ENCODE assay signal across 8 cellular contexts in genomic region chr12:49264873-49265792, GRCh38. TPM values are rescaled to one million over a fixed set of nuclear protein-coding genes. Genes with fewer than 3 reads are reported as not detected.
DNase-seq lines count a peak whose midpoint lies in the region; ATAC-seq and TF ChIP-seq lines count a peak whose summit lies in the region.

Gene TUBA1C, plus strand, starts transcription at chr12:49265082. Its CDS starts 100 bp downstream, at chr12:49265182.

- intact Hi-C loops in Calu3 (cut with micrococcal nuclease; ENCODE audit: unreplicated experiment): no loop called here

- H3K4me3 Mint-ChIP-seq in Calu3 (ENCODE audit: low read depth, unreplicated experiment): peak within 1 kb of the TSS; percentile 76

- H3K9me3 Mint-ChIP-seq in Calu3 (ENCODE audit: low read depth, unreplicated experiment): no peaks in the 10 kb centered on the region

- DNase-seq in Calu3 (peak; percentile 94), activated T-cell treated with anti-CD3 and anti-CD28 coated beads for 4 hours (peak; percentile 84), epithelial cell of proximal tubule (ENCODE audit: low read depth) (peak; percentile 92)
- DNase-seq in stimulated activated CD8-positive, alpha-beta memory T cell treated with anti-CD3 and anti-CD28 coated beads, Interleukin-4, amount 100 ng/mL, for 4 hours (ENCODE audit: low read depth in 2 of 2, low spot score in 1 of 2): peak; percentile 74 to 81

- peaks cover 31% of the 10 kb centered on the region for H4K20me1 ChIP-seq in OCI-LY3 (ENCODE audit: insufficient read depth, low read length)

- peak; percentile 82 for ATAC-seq in GM21447 (IDR thresholded peaks at IDR 0.05; ENCODE audit: unreplicated experiment)

- H2AFZ ChIP-seq in OCI-LY3 (ENCODE audit: low read depth, low read length): peak within 1 kb of the TSS; percentile 17; the same call in 1 of the 2 replicates

- CTCF ChIA-PET in Calu3 (lab: Charles Lee): interaction anchor here (0.7 to 1.3 kb wide), 3 partner anchors 49 to 134 kb away, joined by 3 to 13 read pairs (median 4); partner anchors contain the start of genes TROAP and TUBA1B

- H3K4me1 ChIP-seq in HUES64 (ENCODE audit: insufficient read depth, low read length) (peaks cover 13% of the 10 kb centered on the region), OCI-LY3 (ENCODE audit: low read length) (peaks cover 19% of the 10 kb centered on the region), mucosa of rectum (ENCODE audit: control insufficient read depth in 2 of 2, insufficient read depth in 2 of 2, low read length in 2 of 2) (peaks cover 9 to 25% of the 10 kb centered on the region in 2 donors)

- H3K9me3 ChIP-seq in HUES64 (ENCODE audit: insufficient read depth, low read depth, low read length) (no peaks in the 10 kb centered on the region), OCI-LY3 (ENCODE audit: insufficient read depth, low read length) (no peaks in the 10 kb centered on the region), mucosa of rectum (ENCODE audit: control insufficient read depth in 2 of 2, low read length in 2 of 2) (no peaks in the 10 kb centered on the region)

- WGBS in HUES64: under 1% methylated on average over 61 of the region's 61 CpGs

- peak within 1 kb of the TSS; percentile 95 for H3K9ac ChIP-seq in HUES64 (ENCODE audit: low read depth, low read length)
- peak within 1 kb of the TSS; percentile 90 for H3K9ac ChIP-seq in OCI-LY3 (ENCODE audit: low read length)
- H3K9ac ChIP-seq in mucosa of rectum (ENCODE audit: low read depth in 1 of 2, low read length in 2 of 2): peak within 1 kb of the TSS; percentile 94 to 99

- peaks cover 64% of the 10 kb centered on the region for H3K36me3 Mint-ChIP-seq in Calu3 (ENCODE audit: insufficient read depth, unreplicated experiment)

- H3K27me3 ChIP-seq in HUES64 (ENCODE audit: insufficient read depth, low read length) (no peaks in the 10 kb centered on the region), OCI-LY3 (ENCODE audit: low read depth, low read length) (no peaks in the 10 kb centered on the region), mucosa of rectum (ENCODE audit: control insufficient read depth in 2 of 2, insufficient read depth in 2 of 2, low read length in 2 of 2) (no peaks in the 10 kb centered on the region)

- peaks cover 54% of the 10 kb centered on the region for H3K79me2 ChIP-seq in OCI-LY3 (ENCODE audit: low read length)

- H3K4me2 ChIP-seq in OCI-LY3 (ENCODE audit: low read length): peak within 1 kb of the TSS; percentile 82

- H3K4me3 ChIP-seq in HUES64 (ENCODE audit: low read length) (peak within 1 kb of the TSS; percentile 84), OCI-LY3 (ENCODE audit: low read length) (peak within 1 kb of the TSS; percentile 78), epithelial cell of proximal tubule (ENCODE audit: low read depth, low read length) (peak within 1 kb of the TSS; percentile 99), mucosa of rectum (ENCODE audit: low read length in 2 of 2) (peak within 1 kb of the TSS; percentile 84 to 91)

- H3K27ac Mint-ChIP-seq in Calu3 (ENCODE audit: unreplicated experiment): peak within 1 kb of the TSS; percentile 93

- H3K27ac ChIP-seq in HUES64 (ENCODE audit: low read depth, low read length) (peak within 1 kb of the TSS; percentile 93), OCI-LY3 (ENCODE audit: low read length) (peak within 1 kb of the TSS; percentile 72), mucosa of rectum (ENCODE audit: low read depth in 2 of 2, low read length in 2 of 2) (peak within 1 kb of the TSS; percentile 99)

- H3K4me1 Mint-ChIP-seq in Calu3 (ENCODE audit: low read depth, unreplicated experiment): peaks cover 3% of the 10 kb centered on the region

- H3K36me3 ChIP-seq in HUES64 (ENCODE audit: insufficient read depth, low read length) (peaks cover 37% of the 10 kb centered on the region), OCI-LY3 (replicated peaks; ENCODE audit: low read depth, low read length) (peaks cover 34% of the 10 kb centered on the region), mucosa of rectum (ENCODE audit: control insufficient read depth in 2 of 2, insufficient read depth in 2 of 2, low read length in 2 of 2) (peaks cover 7 to 10% of the 10 kb centered on the region in 2 donors)

- no peaks in the 10 kb centered on the region for H3K27me3 Mint-ChIP-seq in Calu3 (ENCODE audit: unreplicated experiment)

- TF ChIP-seq CTCF in Calu3 (IDR thresholded peaks at IDR 0.05; ENCODE audit: unreplicated experiment) (no peak), OCI-LY3 (IDR thresholded peaks at IDR 0.05; ENCODE audit: low read depth, low read length) (no peak), epithelial cell of proximal tubule (conservative IDR thresholded peaks at IDR 0.05; ENCODE audit: low read depth, low read length) (peak; percentile 14)

- TSS peak; percentile 53 for BruUV-seq in Calu3 (replicated peaks; lab: Mats Ljungman, UMichigan)

RNA-seq across cellular contexts. Expression of gene TUBA1C, which starts in this region (rescaled TPM):
- 469 and 472 TPM in 2 replicates for total RNA-seq in Calu3 (2022)
- 677 TPM for polyA plus RNA-seq in HUES64 (2013, experiment 1 of 2)
- 683 TPM for polyA plus RNA-seq in HUES64 (2013, experiment 2 of 2)
- total RNA-seq in epithelial cell of proximal tubule: 1,483 and 2,573 TPM in 2 replicates

Comparison
In these comparisons a context has a peak if more than half of its experiments do, and no peak if none do; other contexts are left out.
1. Peak in every context shown above with its lines: DNase-seq, ATAC-seq, H3K4me3 ChIP-seq and H3K27ac ChIP-seq.